In the genomic region with DNA sequence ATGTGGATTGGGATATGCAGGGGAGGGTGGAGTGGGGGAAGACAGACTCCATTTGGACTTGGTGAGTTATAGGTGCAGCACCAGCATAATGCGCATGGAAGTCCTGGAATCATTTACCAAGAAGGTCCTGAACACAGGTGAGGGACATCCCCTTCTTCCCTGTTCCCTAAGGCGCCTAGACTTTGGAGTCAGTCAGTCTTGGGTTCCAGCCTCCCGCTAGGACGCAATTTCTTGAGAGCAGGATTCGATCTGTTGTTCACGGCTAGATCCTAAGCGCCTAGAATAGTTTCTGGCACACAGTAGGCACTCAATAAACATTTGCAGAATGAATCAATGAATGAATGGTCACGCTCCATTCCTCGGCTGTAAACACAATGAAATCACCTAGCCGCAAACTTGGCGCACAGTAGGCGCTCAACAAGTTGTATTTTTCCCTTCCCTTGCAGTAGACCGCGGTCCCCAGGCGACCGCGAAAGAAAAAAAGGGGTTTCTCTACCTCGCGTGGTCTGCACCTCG, we compare ENCODE assay signal across 8 cellular contexts. TPM values are rescaled to one million over a fixed set of nuclear protein-coding genes. Genes with fewer than 3 reads are reported as not detected.
DNase-seq lines count a peak whose midpoint lies in the region; ATAC-seq and TF ChIP-seq lines count a peak whose summit lies in the region.

No MANE protein-coding gene starts in this region.

- H3K27ac ChIP-seq in caudate nucleus (ENCODE audit: low read depth, low read length), result peak overlapping the region; percentile 73
- H3K27ac ChIP-seq in naive thymus-derived CD4-positive, alpha-beta T cell (ENCODE audit: low read depth, low read length), result no peak overlapping the region

- no peaks in the 10 kb centered on the region for H3K9me3 Mint-ChIP-seq in naive thymus-derived CD4-positive, alpha-beta T cell

- H3K4me1 Mint-ChIP-seq in naive thymus-derived CD4-positive, alpha-beta T cell, result peaks cover 7 to 41% (median 14%) of the 10 kb centered on the region in 7 donors

- peaks cover 0 to 15% (median 0%) of the 10 kb centered on the region in 5 donors for H3K36me3 Mint-ChIP-seq in naive thymus-derived CD4-positive, alpha-beta T cell

- POLR2A ChIA-PET in naive thymus-derived CD4-positive, alpha-beta T cell (lab: Charles Lee), result no interaction called here

- H3K27me3 Mint-ChIP-seq in naive thymus-derived CD4-positive, alpha-beta T cell, result peaks cover 15 to 64% (median 54%) of the 10 kb centered on the region in 5 donors

- peak overlapping the region; percentile 54 for H3K4me3 ChIP-seq in BE2C (ENCODE audit: low read depth, low read length)
- peak overlapping the region; percentile 30 for H3K4me3 ChIP-seq in naive thymus-derived CD4-positive, alpha-beta T cell (ENCODE audit: low read length)

- CTCF ChIA-PET in naive thymus-derived CD4-positive, alpha-beta T cell (lab: Charles Lee), result no interaction called here

- H3K4me3 Mint-ChIP-seq in naive thymus-derived CD4-positive, alpha-beta T cell, result peak overlapping the region; percentile 60 to 93 (median 81)

- H3K4me1 ChIP-seq in BE2C, result no peaks in the 10 kb centered on the region
- peaks cover 0 to 6% of the 10 kb centered on the region in 2 donors for H3K4me1 ChIP-seq in naive thymus-derived CD4-positive, alpha-beta T cell (ENCODE audit: control insufficient read depth in 2 of 2, insufficient read depth in 2 of 2, low read length in 2 of 2)

- intact Hi-C loops in naive thymus-derived CD4-positive, alpha-beta T cell (cut with micrococcal nuclease), result loop anchor here in 1 of 2 donors (1.0 kb wide), 1 partner anchor 181 kb away; a partner anchor contains a TSS

- H3K27me3 ChIP-seq in BE2C, result peaks cover 23% of the 10 kb centered on the region
- H3K27me3 ChIP-seq in naive thymus-derived CD4-positive, alpha-beta T cell (ENCODE audit: control insufficient read depth in 2 of 2, insufficient read depth in 2 of 2, low read length in 2 of 2), result peaks cover 0 to 6% of the 10 kb centered on the region in 2 donors

- H3K9me3 ChIP-seq in BE2C, result no peaks in the 10 kb centered on the region
- H3K9me3 ChIP-seq in naive thymus-derived CD4-positive, alpha-beta T cell (ENCODE audit: control insufficient read depth in 2 of 3, low read length in 3 of 3), result no peaks in the 10 kb centered on the region

- ATAC-seq in HG02884 (IDR thresholded peaks at IDR 0.05; ENCODE audit: unreplicated experiment) (peak; percentile 15), GM18519 (IDR thresholded peaks at IDR 0.05; ENCODE audit: low FRiP score, unreplicated experiment) (no peak)
- peak; percentile 13 for ATAC-seq in naive thymus-derived CD4-positive, alpha-beta T cell

- peak overlapping the region in 1 of 9 donors; percentile 81 for H3K27ac Mint-ChIP-seq in naive thymus-derived CD4-positive, alpha-beta T cell

- no peaks in the 10 kb centered on the region for H3K36me3 ChIP-seq in BE2C
- no peaks in the 10 kb centered on the region for H3K36me3 ChIP-seq in naive thymus-derived CD4-positive, alpha-beta T cell (ENCODE audit: control insufficient read depth in 2 of 3, insufficient read depth in 3 of 3, low read length in 3 of 3)

- TF ChIP-seq CTCF in BE2C (IDR thresholded peaks at IDR 0.05; ENCODE audit: low read depth, low read length), result no peak

- no peak for DNase-seq in BE2C
- peak in 1 of 61 donors; percentile 19 for DNase-seq in caudate nucleus (lab: John Stamatoyannopoulos, UW)
- DNase-seq in naive thymus-derived CD4-positive, alpha-beta T cell, result no peak
- no peak for DNase-seq in AML-193 (lab: John Stamatoyannopoulos, UW)
- no peak for DNase-seq in foreskin melanocyte
- DNase-seq in MV-4-11 (lab: John Stamatoyannopoulos, UW), result no peak

RNA-seq across cellular contexts. Expression of a gene that starts 1.0 kb away (rescaled TPM):
- polyA plus RNA-seq in BE2C (2012; ENCODE audit: insufficient read depth, insufficient read length, low read depth), result 1.5 TPM
- 100 to 1,000 TPM in 1 of 5 experiments, 1 to 10 TPM in 1, under 1 TPM in 3; 0.16 to 121 (median 0.95) TPM for total RNA-seq in naive thymus-derived CD4-positive, alpha-beta T cell
- under 1 TPM; 0.04 to 0.21 TPM for polyA plus RNA-seq in naive thymus-derived CD4-positive, alpha-beta T cell
